In genomic region chr18:65601775-65602174, GRCh38 we compare ENCODE assay signal across 6 cellular contexts.
"Had no signal": no experiment of that assay in that cellular context is flagged by ENCODE, and none has a peak within 500 bp of the region (broad histone marks: within the 10 kb centered on the region; RNA-seq: fewer than 3 reads in every experiment).

No MANE protein-coding gene starts in this region.

- DNase-seq: IMR-90, KBM-7, KG1 had no signal

- H3K27ac ChIP-seq: HL-60 had no signal

- ATAC-seq: HepG2, K562 had no signal

- H3K4me3 ChIP-seq: K562 had no signal
